In the genomic region with DNA sequence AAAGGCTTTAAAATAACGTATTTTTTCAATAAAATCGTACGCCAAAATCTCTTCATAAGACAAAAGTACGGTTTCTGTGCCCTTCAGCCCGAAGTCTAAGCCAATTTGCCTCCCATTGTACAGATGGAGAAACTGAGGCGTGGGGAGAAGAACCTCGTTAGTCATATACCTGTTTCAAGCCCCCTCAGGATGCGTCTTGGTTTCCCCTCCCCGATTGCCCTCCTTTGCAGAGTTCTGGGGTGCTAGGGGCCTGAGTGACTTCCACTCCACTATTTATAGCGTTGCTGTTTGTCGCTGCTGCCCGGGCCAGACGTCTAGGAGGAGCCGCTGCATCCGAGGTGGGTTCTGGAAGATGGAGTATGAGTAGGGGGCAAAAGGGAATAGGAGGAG, we compare ENCODE assay signal across 8 cellular contexts. TPM values are rescaled to one million over a fixed set of nuclear protein-coding genes. Genes with fewer than 3 reads are reported as not detected.
DNase-seq lines count a peak whose midpoint lies in the region; TF ChIP-seq lines count a peak whose summit lies in the region.

No MANE protein-coding gene starts in this region.

- H4K12ac ChIP-seq in trophoblast cell (ENCODE audit: low read depth, low read length) = no peak overlapping the region

- H2BK12ac ChIP-seq in trophoblast cell (ENCODE audit: low read length) = no peak overlapping the region

- no peak overlapping the region for H2AK5ac ChIP-seq in trophoblast cell (ENCODE audit: low read length)

- H2BK5ac ChIP-seq in trophoblast cell (ENCODE audit: low read depth, low read length, poor library complexity) = no peak overlapping the region

- H3K36me3 ChIP-seq in neural progenitor cell (no peaks in the 10 kb centered on the region), trophoblast cell (ENCODE audit: control insufficient read depth in 1 of 2, insufficient read depth in 2 of 2, low read length in 2 of 2) (no peaks in the 10 kb centered on the region), Karpas-422 (ENCODE audit: insufficient read depth, low read length) (no peaks in the 10 kb centered on the region)

- no CpG with 5 or more reads among the region's 15 CpGs for WGBS in trophoblast cell (ENCODE audit: extremely low coverage, insufficient coverage, insufficient read length)

- H3K14ac ChIP-seq in trophoblast cell (ENCODE audit: low read length) = no peak overlapping the region

- H3K27me3 ChIP-seq in neural progenitor cell (peaks cover 64% of the 10 kb centered on the region), trophoblast cell (ENCODE audit: insufficient read depth, low read length) (peaks cover 42% of the 10 kb centered on the region), Karpas-422 (ENCODE audit: low read length) (no peaks in the 10 kb centered on the region)

- H4K20me1 ChIP-seq in neural progenitor cell (ENCODE audit: low read depth) = peaks cover 21% of the 10 kb centered on the region
- H4K20me1 ChIP-seq in Karpas-422 (ENCODE audit: insufficient read depth, low read depth, low read length) = peaks cover 4% of the 10 kb centered on the region; the same call in 1 of the 2 replicates

- no peak overlapping the region for H3K18ac ChIP-seq in trophoblast cell (ENCODE audit: low read length)

- H3K4me3 ChIP-seq in HFF-Myc (replicated peaks; ENCODE audit: low read depth, low read length) (peak overlapping the region; percentile 55; the same call in 1 of the 2 replicates), neural progenitor cell (no peak overlapping the region), trophoblast cell (ENCODE audit: low read depth, low read length) (no peak overlapping the region), Karpas-422 (ENCODE audit: low read length) (no peak overlapping the region)

- peak overlapping the region; percentile 68 for H3K4me2 ChIP-seq in neural progenitor cell
- H3K4me2 ChIP-seq in trophoblast cell (ENCODE audit: low read length) = no peak overlapping the region
- H3K4me2 ChIP-seq in Karpas-422 (ENCODE audit: low read depth, low read length, poor library complexity, severe bottlenecking) = no peak overlapping the region

- no peak overlapping the region for H3K27ac Mint-ChIP-seq in T-helper 1 cell treated with Interleukin-12 subunit alpha and Interleukin-12 subunit beta and Interleukin-4 antibody, amounts not matched to agents 30 μg/mL and 1 μg/mL, for 36 hours
- no peak overlapping the region for H3K27ac Mint-ChIP-seq in chondrocyte (ENCODE audit: unreplicated experiment)
- no peak overlapping the region for H3K27ac Mint-ChIP-seq in neural progenitor cell

- H3K9me3 ChIP-seq in neural progenitor cell (ENCODE audit: low read depth) (no peaks in the 10 kb centered on the region), trophoblast cell (ENCODE audit: insufficient read depth, low read depth, low read length) (peaks cover 2% of the 10 kb centered on the region), Karpas-422 (ENCODE audit: low read length) (no peaks in the 10 kb centered on the region)

- no peak overlapping the region for H3K4ac ChIP-seq in trophoblast cell (ENCODE audit: low read depth, low read length)

- peaks cover 47% of the 10 kb centered on the region for H3K4me1 ChIP-seq in neural progenitor cell
- peaks cover 19% of the 10 kb centered on the region in 2 experiments for H3K4me1 ChIP-seq in trophoblast cell (ENCODE audit: control insufficient read depth in 1 of 2, insufficient read depth in 2 of 2, low read length in 2 of 2)
- peaks cover 46% of the 10 kb centered on the region for H3K4me1 ChIP-seq in Karpas-422 (ENCODE audit: low read length)

- H3K79me1 ChIP-seq in trophoblast cell (ENCODE audit: low read length) = peaks cover 14% of the 10 kb centered on the region

- peaks cover 2% of the 10 kb centered on the region for H3K36me3 Mint-ChIP-seq in T-helper 1 cell treated with Interleukin-12 subunit alpha and Interleukin-12 subunit beta and Interleukin-4 antibody, amounts not matched to agents 30 μg/mL and 1 μg/mL, for 36 hours (ENCODE audit: low read depth)
- H3K36me3 Mint-ChIP-seq in chondrocyte (ENCODE audit: low read depth) = no peaks in the 10 kb centered on the region
- peaks cover 4% of the 10 kb centered on the region for H3K36me3 Mint-ChIP-seq in neural progenitor cell

- H3K27me3 Mint-ChIP-seq in T-helper 1 cell treated with Interleukin-12 subunit alpha and Interleukin-12 subunit beta and Interleukin-4 antibody, amounts not matched to agents 30 μg/mL and 1 μg/mL, for 36 hours (ENCODE audit: low read depth) = peaks cover 67% of the 10 kb centered on the region
- H3K27me3 Mint-ChIP-seq in chondrocyte (ENCODE audit: low read depth) (peaks cover 3% of the 10 kb centered on the region), neural progenitor cell (ENCODE audit: insufficient read depth, low read depth) (peaks cover 16% of the 10 kb centered on the region)

- no peaks in the 10 kb centered on the region for H3K9me2 ChIP-seq in Karpas-422 (replicated peaks; ENCODE audit: insufficient read depth, low read length)

- peaks cover 45% of the 10 kb centered on the region for H3K4me1 Mint-ChIP-seq in T-helper 1 cell treated with Interleukin-12 subunit alpha and Interleukin-12 subunit beta and Interleukin-4 antibody, amounts not matched to agents 30 μg/mL and 1 μg/mL, for 36 hours (ENCODE audit: low read depth)
- peaks cover 48% of the 10 kb centered on the region for H3K4me1 Mint-ChIP-seq in chondrocyte (ENCODE audit: low read depth)
- peaks cover 54% of the 10 kb centered on the region for H3K4me1 Mint-ChIP-seq in neural progenitor cell

- no peaks in the 10 kb centered on the region for H3K9me3 Mint-ChIP-seq in T-helper 1 cell treated with Interleukin-12 subunit alpha and Interleukin-12 subunit beta and Interleukin-4 antibody, amounts not matched to agents 30 μg/mL and 1 μg/mL, for 36 hours
- H3K9me3 Mint-ChIP-seq in chondrocyte (ENCODE audit: low read depth) (no peaks in the 10 kb centered on the region), neural progenitor cell (no peaks in the 10 kb centered on the region)

- DNase-seq in T-helper 1 cell (no peak), HFF-Myc (ENCODE audit: extremely low read depth, low read depth) (no peak), chondrocyte (ENCODE audit: low spot score) (no peak), neural progenitor cell (ENCODE audit: low spot score) (no peak), NCI-H69 (lab: John Stamatoyannopoulos, UW) (no peak), trophoblast cell (no peak), Karpas-422 (no peak)

- no peak overlapping the region for H3K27ac ChIP-seq in neural progenitor cell
- no peak overlapping the region for H3K27ac ChIP-seq in trophoblast cell (ENCODE audit: low read depth, low read length)
- H3K27ac ChIP-seq in Karpas-422 (ENCODE audit: low read length) = no peak overlapping the region

- no peak overlapping the region for H4K91ac ChIP-seq in trophoblast cell (ENCODE audit: low read depth, low read length)

- H3K23ac ChIP-seq in trophoblast cell (ENCODE audit: low read length) = no peak overlapping the region

- H3K79me2 ChIP-seq in neural progenitor cell (ENCODE audit: low read depth) (no peaks in the 10 kb centered on the region), trophoblast cell (ENCODE audit: control insufficient read depth, insufficient read depth, low read length, poor library complexity) (no peaks in the 10 kb centered on the region), Karpas-422 (ENCODE audit: low read length) (no peaks in the 10 kb centered on the region)

- TF ChIP-seq CTCF in HFF-Myc (IDR thresholded peaks at IDR 0.05; ENCODE audit: low read depth, low read length, missing control alignments) (no peak), chondrocyte (IDR thresholded peaks at IDR 0.05) (peak; percentile 12), neural progenitor cell (IDR thresholded peaks at IDR 0.05) (no peak)

- H4K8ac ChIP-seq in trophoblast cell (ENCODE audit: low read depth, low read length) = no peak overlapping the region

- H3K9ac ChIP-seq in neural progenitor cell (no peak overlapping the region), trophoblast cell (ENCODE audit: low read length) (no peak overlapping the region), Karpas-422 (ENCODE audit: low read length) (no peak overlapping the region)

- H3K4me3 Mint-ChIP-seq in T-helper 1 cell treated with Interleukin-12 subunit alpha and Interleukin-12 subunit beta and Interleukin-4 antibody, amounts not matched to agents 30 μg/mL and 1 μg/mL, for 36 hours = peak overlapping the region; percentile 3
- H3K4me3 Mint-ChIP-seq in chondrocyte (ENCODE audit: unreplicated experiment) (no peak overlapping the region), neural progenitor cell (peak overlapping the region; percentile 97)

- peaks cover 62% of the 10 kb centered on the region for H3F3A ChIP-seq in neural progenitor cell (ENCODE audit: low read depth)

- no peak overlapping the region for H2AFZ ChIP-seq in neural progenitor cell (replicated peaks)
- H2AFZ ChIP-seq in trophoblast cell (ENCODE audit: insufficient read depth, low read length, poor library complexity) = no peak overlapping the region
- no peak overlapping the region for H2AFZ ChIP-seq in Karpas-422 (ENCODE audit: low read length)

- H2BK120ac ChIP-seq in trophoblast cell (ENCODE audit: insufficient read depth, low read length, poor library complexity) = no peak overlapping the region

RNA-seq across cellular contexts. Expression of a gene that starts 2.3 kb away (rescaled TPM):
- 161 to 311 TPM (median 163 TPM) in 3 replicates for total RNA-seq in chondrocyte
- total RNA-seq in neural progenitor cell (ENCODE audit: low replicate concordance) = 24.7 and 70.0 TPM in 2 replicates
- 93.8 and 98.4 TPM in 2 replicates for polyA plus RNA-seq in trophoblast cell (2013)
- total RNA-seq in Karpas-422 (2014; rRNA removed; shearing (Covaris generic); ENCODE audit: low replicate concordance) = 9.6 and 25.9 TPM in 2 replicates

RNA-seq across cellular contexts. Expression of a gene that starts 22.2 kb away (rescaled TPM):
- total RNA-seq in chondrocyte (40.9 to 47.8 TPM (median 46.8 TPM) in 3 replicates), neural progenitor cell (ENCODE audit: low replicate concordance) (20.6 and 63.7 TPM in 2 replicates)
- 86.0 and 94.0 TPM in 2 replicates for polyA plus RNA-seq in trophoblast cell (2013)
- 49.7 and 98.2 TPM in 2 replicates for total RNA-seq in Karpas-422 (2014; rRNA removed; shearing (Covaris generic); ENCODE audit: low replicate concordance)
